Comparison of ENCODE assay signal across 1 cellular context in the genomic region with DNA sequence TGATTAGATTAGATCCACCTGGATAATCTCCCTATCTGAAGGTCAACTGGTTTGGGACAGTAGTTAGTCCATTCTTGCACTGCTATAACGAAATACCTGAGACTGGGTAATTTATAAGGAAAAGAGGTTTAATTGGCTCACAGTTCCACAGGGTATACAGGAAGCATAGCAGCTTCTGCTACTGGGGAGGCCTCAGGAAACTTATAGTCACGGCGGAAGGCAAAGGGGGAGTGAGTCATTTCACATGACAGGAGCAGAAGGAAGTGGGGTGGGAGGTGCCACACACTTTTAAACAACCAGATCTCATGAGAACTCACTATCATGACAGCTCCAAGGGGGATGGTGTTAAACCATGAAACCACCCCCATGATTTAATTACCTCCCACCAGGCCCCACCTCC.
TF ChIP-seq lines count a peak whose summit lies in the region.

No MANE protein-coding gene starts in this region.

TF ChIP-seq in K562, 482 proteins besides CTCF, POLR2A, EP300 and RAD21 (continued from another document):
- TF ChIP-seq, protein P1, sequence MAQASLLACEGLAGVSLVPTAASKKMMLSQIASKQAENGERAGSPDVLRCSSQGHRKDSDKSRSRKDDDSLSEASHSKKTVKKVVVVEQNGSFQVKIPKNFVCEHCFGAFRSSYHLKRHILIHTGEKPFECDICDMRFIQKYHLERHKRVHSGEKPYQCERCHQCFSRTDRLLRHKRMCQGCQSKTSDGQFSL (CRISPR knock-in tag; IDR thresholded peaks at IDR 0.05): no peak
- TF ChIP-seq, protein P1 (tag; IDR thresholded peaks at IDR 0.05): no peak
- no peak for TF ChIP-seq TCFL5 (CRISPR knock-in tag; conservative IDR thresholded peaks at IDR 0.05)
- no peak for TF ChIP-seq HDAC3 (IDR thresholded peaks at IDR 0.05; ENCODE audit: borderline replicate concordance, partially characterized antibody)
- TF ChIP-seq, protein P2, sequence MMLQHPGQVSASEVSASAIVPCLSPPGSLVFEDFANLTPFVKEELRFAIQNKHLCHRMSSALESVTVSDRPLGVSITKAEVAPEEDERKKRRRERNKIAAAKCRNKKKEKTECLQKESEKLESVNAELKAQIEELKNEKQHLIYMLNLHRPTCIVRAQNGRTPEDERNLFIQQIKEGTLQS (IDR thresholded peaks at IDR 0.05): peak; percentile 65
- TF ChIP-seq, protein P2 (CRISPR knock-in tag; conservative IDR thresholded peaks at IDR 0.05): no peak
- no peak for TF ChIP-seq CREB1 (IDR thresholded peaks at IDR 0.05)
- TF ChIP-seq CREB1 (CRISPR knock-in tag; IDR thresholded peaks at IDR 0.05): no peak
- TF ChIP-seq DMBX1 (CRISPR knock-in tag; IDR thresholded peaks at IDR 0.05; ENCODE audit: borderline replicate concordance): no peak
- no peak for TF ChIP-seq PHTF2 (CRISPR knock-in tag; IDR thresholded peaks at IDR 0.05)
- TF ChIP-seq, protein P3, sequence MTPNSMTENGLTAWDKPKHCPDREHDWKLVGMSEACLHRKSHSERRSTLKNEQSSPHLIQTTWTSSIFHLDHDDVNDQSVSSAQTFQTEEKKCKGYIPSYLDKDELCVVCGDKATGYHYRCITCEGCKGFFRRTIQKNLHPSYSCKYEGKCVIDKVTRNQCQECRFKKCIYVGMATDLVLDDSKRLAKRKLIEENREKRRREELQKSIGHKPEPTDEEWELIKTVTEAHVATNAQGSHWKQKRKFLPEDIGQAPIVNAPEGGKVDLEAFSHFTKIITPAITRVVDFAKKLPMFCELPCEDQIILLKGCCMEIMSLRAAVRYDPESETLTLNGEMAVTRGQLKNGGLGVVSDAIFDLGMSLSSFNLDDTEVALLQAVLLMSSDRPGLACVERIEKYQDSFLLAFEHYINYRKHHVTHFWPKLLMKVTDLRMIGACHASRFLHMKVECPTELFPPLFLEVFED (CRISPR knock-in tag; conservative IDR thresholded peaks at IDR 0.05): no peak
- TF ChIP-seq, protein P4, sequence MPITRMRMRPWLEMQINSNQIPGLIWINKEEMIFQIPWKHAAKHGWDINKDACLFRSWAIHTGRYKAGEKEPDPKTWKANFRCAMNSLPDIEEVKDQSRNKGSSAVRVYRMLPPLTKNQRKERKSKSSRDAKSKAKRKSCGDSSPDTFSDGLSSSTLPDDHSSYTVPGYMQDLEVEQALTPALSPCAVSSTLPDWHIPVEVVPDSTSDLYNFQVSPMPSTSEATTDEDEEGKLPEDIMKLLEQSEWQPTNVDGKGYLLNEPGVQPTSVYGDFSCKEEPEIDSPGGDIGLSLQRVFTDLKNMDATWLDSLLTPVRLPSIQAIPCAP (CRISPR knock-in tag; IDR thresholded peaks at IDR 0.05; ENCODE audit: borderline replicate concordance): no peak
- peak; percentile 21; the same call in 1 of the 2 replicates for TF ChIP-seq EGR1 (conservative IDR thresholded peaks at IDR 0.05)
- no peak for TF ChIP-seq PTRF (tag; IDR thresholded peaks at IDR 0.05)
- peak; percentile 26 for TF ChIP-seq MEIS2 (IDR thresholded peaks at IDR 0.05; ENCODE audit: partially characterized antibody)
- no peak for TF ChIP-seq HMG20B (CRISPR knock-in tag; IDR thresholded peaks at IDR 0.05)
- TF ChIP-seq SOX6 (IDR thresholded peaks at IDR 0.05): no peak
- TF ChIP-seq ZNF253 (CRISPR knock-in tag; conservative IDR thresholded peaks at IDR 0.05): no peak
- peak; percentile 73; the same call in 1 of the 2 replicates for TF ChIP-seq TRIM28 (IDR thresholded peaks at IDR 0.05)
- TF ChIP-seq POU5F1 (IDR thresholded peaks at IDR 0.05; ENCODE audit: borderline replicate concordance, low read depth, low read length, partially characterized antibody): no peak
- TF ChIP-seq SMAD3 (CRISPR knock-in tag; conservative IDR thresholded peaks at IDR 0.05): no peak
- no peak for TF ChIP-seq FOXK2 (conservative IDR thresholded peaks at IDR 0.05 in 1 of 2, IDR thresholded peaks at IDR 0.05 in 1 of 2; ENCODE audit: low read depth in 2 of 2)
- TF ChIP-seq MXI1 (IDR thresholded peaks at IDR 0.05; ENCODE audit: low read depth, low read length): no peak
- TF ChIP-seq STAT5B (CRISPR knock-in tag; IDR thresholded peaks at IDR 0.05): no peak
- TF ChIP-seq ZNF766 (CRISPR knock-in tag; conservative IDR thresholded peaks at IDR 0.05): peak; percentile 89
- peak; percentile 48; the same call in 1 of the 2 replicates for TF ChIP-seq DPF2 (IDR thresholded peaks at IDR 0.05)
- peak; percentile 65; the same call in 1 of the 2 replicates for TF ChIP-seq JUND (IDR thresholded peaks at IDR 0.05; ENCODE audit: borderline replicate concordance, low read depth, low read length)
- 0 out of 3 replicates have a peak, but pooled peaks have one; percentile 16 for TF ChIP-seq JUND (tag; IDR thresholded peaks at IDR 0.05; ENCODE audit: borderline replicate concordance, low read depth, low read length)
- TF ChIP-seq ZFP1 (CRISPR knock-in tag; IDR thresholded peaks at IDR 0.05): no peak
- TF ChIP-seq TBP (optimal IDR thresholded peaks at IDR 0.05; ENCODE audit: low read depth, low read length): no peak
- TF ChIP-seq, protein P5, sequence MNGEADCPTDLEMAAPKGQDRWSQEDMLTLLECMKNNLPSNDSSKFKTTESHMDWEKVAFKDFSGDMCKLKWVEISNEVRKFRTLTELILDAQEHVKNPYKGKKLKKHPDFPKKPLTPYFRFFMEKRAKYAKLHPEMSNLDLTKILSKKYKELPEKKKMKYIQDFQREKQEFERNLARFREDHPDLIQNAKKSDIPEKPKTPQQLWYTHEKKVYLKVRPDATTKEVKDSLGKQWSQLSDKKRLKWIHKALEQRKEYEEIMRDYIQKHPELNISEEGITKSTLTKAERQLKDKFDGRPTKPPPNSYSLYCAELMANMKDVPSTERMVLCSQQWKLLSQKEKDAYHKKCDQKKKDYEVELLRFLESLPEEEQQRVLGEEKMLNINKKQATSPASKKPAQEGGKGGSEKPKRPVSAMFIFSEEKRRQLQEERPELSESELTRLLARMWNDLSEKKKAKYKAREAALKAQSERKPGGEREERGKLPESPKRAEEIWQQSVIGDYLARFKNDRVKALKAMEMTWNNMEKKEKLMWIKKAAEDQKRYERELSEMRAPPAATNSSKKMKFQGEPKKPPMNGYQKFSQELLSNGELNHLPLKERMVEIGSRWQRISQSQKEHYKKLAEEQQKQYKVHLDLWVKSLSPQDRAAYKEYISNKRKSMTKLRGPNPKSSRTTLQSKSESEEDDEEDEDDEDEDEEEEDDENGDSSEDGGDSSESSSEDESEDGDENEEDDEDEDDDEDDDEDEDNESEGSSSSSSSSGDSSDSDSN (IDR thresholded peaks at IDR 0.05; ENCODE audit: borderline replicate concordance in 1 of 2, low read depth in 2 of 2, low read length in 2 of 2): no peak
- TF ChIP-seq SAFB2 (IDR thresholded peaks at IDR 0.05; ENCODE audit: borderline replicate concordance, low read depth, low read length, severe bottlenecking): no peak
- TF ChIP-seq SP2 (IDR thresholded peaks at IDR 0.05; ENCODE audit: extremely low read depth, low read depth, low read length, poor library complexity, severe bottlenecking): no peak
